ENCODE assay signal across 8 cellular contexts in genomic region chr19:5340637-5341447, GRCh38. TPM values are rescaled to one million over a fixed set of nuclear protein-coding genes. Genes with fewer than 3 reads are reported as not detected.
DNase-seq lines count a peak whose midpoint lies in the region; ATAC-seq, FAIRE-seq and TF ChIP-seq lines count a peak whose summit lies in the region.

Gene PTPRS, minus strand, starts transcription at chr19:5340812. Its CDS starts 54,672 bp downstream, at chr19:5286140.

- peak; percentile 55 for ATAC-seq in GM18868 (IDR thresholded peaks at IDR 0.05; ENCODE audit: unreplicated experiment)
- no peak for ATAC-seq in HG03460 (IDR thresholded peaks at IDR 0.05; ENCODE audit: unreplicated experiment)
- no peak for ATAC-seq in GM21390 (IDR thresholded peaks at IDR 0.05; ENCODE audit: unreplicated experiment)

- H4K20me1 ChIP-seq in keratinocyte (ENCODE audit: control insufficient read depth, extremely low read depth, insufficient read depth, low read length) = no peaks in the 10 kb centered on the region

- H3K4me3 ChIP-seq in keratinocyte (ENCODE audit: control insufficient read depth in 2 of 3, extremely low read depth in 1 of 3, insufficient read depth in 2 of 3, low read depth in 1 of 3, low read length in 3 of 3) = peak within 1 kb of the TSS; percentile 45 to 64 (median 51)

- DNase-seq in NCI-H2081 (lab: John Stamatoyannopoulos, UW) = peak; percentile 84 to 86
- DNase-seq in activated CD4-positive, CD25-positive, alpha-beta regulatory T cell treated with anti-CD3 and anti-CD28 coated beads, Interleukin-2, amount 50 U/mL, for 72 hours = peak; percentile 54
- peak; percentile 83 for DNase-seq in cerebellar cortex (ENCODE audit: low spot score)
- no peak for DNase-seq in keratinocyte (ENCODE audit: low read depth, low spot score)
- DNase-seq in stimulated activated CD4-positive, alpha-beta T cell treated with anti-CD3 and anti-CD28 coated beads, Interleukin-12 subunit alpha, Interleukin-12 subunit beta, amount 100 ng/mL, for 4 hours = peak; percentile 62

- no peaks in the 10 kb centered on the region for H3K79me2 ChIP-seq in keratinocyte (ENCODE audit: control insufficient read depth, insufficient read depth, low read length)

- TF ChIP-seq CTCF in keratinocyte (optimal IDR thresholded peaks at IDR 0.05 in 1 of 3, IDR thresholded peaks at IDR 0.05 in 1 of 3, conservative IDR thresholded peaks at IDR 0.05 in 1 of 3; ENCODE audit: extremely low read depth in 1 of 3, insufficient read depth in 2 of 3, low read length in 3 of 3) = no peak

- H3K9me1 ChIP-seq in keratinocyte (ENCODE audit: control insufficient read depth, extremely low read depth, insufficient read depth, low read length) = no peaks in the 10 kb centered on the region

- dilution Hi-C loops in keratinocyte (cut with MboI; ENCODE audit: extremely low pct_ligation_motif_present, low sequenced_read_pairs) = no loop called here

- no peak within 1 kb of the TSS for H3K27ac ChIP-seq in keratinocyte (ENCODE audit: control insufficient read depth, insufficient read depth, low read length)

- peaks cover 33% of the 10 kb centered on the region for H3K27me3 ChIP-seq in keratinocyte (ENCODE audit: control insufficient read depth, extremely low read depth, insufficient read depth, low read length)

- H3K9me3 ChIP-seq in keratinocyte (ENCODE audit: control insufficient read depth, low read depth, low read length) = no peaks in the 10 kb centered on the region

- no peak for FAIRE-seq in keratinocyte (lab: Jason Lieb, UNC)

- H2AFZ ChIP-seq in keratinocyte (ENCODE audit: control insufficient read depth, low read length) = no peak within 1 kb of the TSS

- H3K4me1 ChIP-seq in keratinocyte (ENCODE audit: control insufficient read depth, extremely low read depth, insufficient read depth, low read length) = peaks cover 15% of the 10 kb centered on the region

- peak within 1 kb of the TSS; percentile 4 for H3K9ac ChIP-seq in keratinocyte (ENCODE audit: control insufficient read depth, extremely low read depth, insufficient read depth, low read length)

- no peaks in the 10 kb centered on the region for H3K36me3 ChIP-seq in keratinocyte (ENCODE audit: control insufficient read depth in 2 of 2, extremely low read depth in 1 of 2, insufficient read depth in 2 of 2, low read length in 2 of 2)

- peak within 1 kb of the TSS; percentile 66 for H3K4me2 ChIP-seq in keratinocyte (ENCODE audit: control insufficient read depth, extremely low read depth, insufficient read depth, low read depth, low read length)

RNA-seq across cellular contexts. Expression of gene PTPRS, which starts in this region (rescaled TPM):
- 2.5 to 6.7 TPM (median 4.0 TPM) in 3 replicates for polyA plus RNA-seq in keratinocyte
- polyA plus RNA-seq in keratinocyte (2011; ENCODE audit: low read depth) = 1.7 TPM
- polyA plus RNA-seq in keratinocyte (2011; cell fraction: cytosol; rRNA removed) = 1.7 and 3.5 TPM in 2 replicates
- 11.4 and 17.1 TPM in 2 replicates for polyA plus RNA-seq in keratinocyte (2011; cell fraction: nucleus; rRNA removed)
- polyA plus RNA-seq in keratinocyte (2012; ENCODE audit: low replicate concordance) = 1.3 and 6.7 TPM in 2 replicates
- 15.5 to 30.4 TPM (median 23.3 TPM) in 3 replicates for polyA minus RNA-seq in keratinocyte
- 24.9 TPM for polyA minus RNA-seq in keratinocyte (2011; cell fraction: cytosol; rRNA and poly(A)+ RNA removed)
- polyA minus RNA-seq in keratinocyte (2011; cell fraction: nucleus; rRNA and poly(A)+ RNA removed) = 44.2 and 50.3 TPM in 2 replicates
